ENCODE assay signal across 26 cellular contexts in the genomic region with DNA sequence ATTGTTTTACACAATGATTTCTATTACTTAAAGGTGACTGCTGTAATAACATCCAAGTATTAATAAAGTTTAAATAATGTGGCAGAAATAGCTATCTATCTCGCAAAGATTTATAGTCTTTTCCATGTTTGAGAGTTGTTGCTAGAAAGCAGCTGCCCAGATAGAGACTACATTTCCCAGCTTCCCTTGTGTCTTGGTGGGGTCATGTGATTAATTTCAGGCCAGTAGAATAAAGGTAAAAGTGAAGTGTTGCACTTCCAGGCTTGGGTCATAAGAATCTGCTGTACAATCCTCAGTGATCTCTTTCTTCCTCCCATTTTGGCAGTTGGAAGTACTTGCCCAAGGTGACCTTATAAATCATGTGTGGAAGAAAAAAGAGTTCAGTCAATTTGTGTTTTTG.
"Had no signal": no experiment of that assay in that cellular context is flagged by ENCODE, and none has a peak within 500 bp of the region (broad histone marks: within the 10 kb centered on the region; RNA-seq: fewer than 3 reads in every experiment).

No MANE protein-coding gene starts in this region.

- H3K4me3 Mint-ChIP-seq: activated CD8-positive, alpha-beta memory T cell treated with anti-CD3 and anti-CD28 coated beads, Interleukin-2, amount 10 ng/mL, durations not matched to agents 7 days and 5 days; activated naive CD4-positive, alpha-beta T cell treated with anti-CD3 and anti-CD28 coated beads, Interleukin-2, amount 50 U/mL, for 24 hours; activated T-cell treated with anti-CD3 and anti-CD28 coated beads, Interleukin-2, amount 50 U/mL, for 24 hours; activated T-helper 1 cell treated with anti-CD3 and anti-CD28 coated beads, Interleukin-12 subunit alpha, Interleukin-12 subunit beta, Interleukin-2, Interleukin-4 antibody, amounts not matched to agents 30 ng/mL and 10 ng/mL and 1 ng/mL, durations not matched to agents 14 hours and 24 hours and 36 hours; T-cell had no signal

- ATAC-seq: activated CD8-positive, alpha-beta memory T cell treated with anti-CD3 and anti-CD28 coated beads, Interleukin-2, amount 10 ng/mL, durations not matched to agents 7 days and 5 days; PC-3; T-cell had no signal

- H3K36me3 Mint-ChIP-seq: activated CD8-positive, alpha-beta memory T cell treated with anti-CD3 and anti-CD28 coated beads, Interleukin-2, amount 10 ng/mL, durations not matched to agents 7 days and 5 days; activated naive CD4-positive, alpha-beta T cell treated with anti-CD3 and anti-CD28 coated beads, Interleukin-2, amount 50 U/mL, for 24 hours; T-cell had no signal

- DNase-seq: activated CD4-positive, alpha-beta T cell treated with anti-CD3 and anti-CD28 coated beads for 48 hours; activated CD4-positive, alpha-beta T cell treated with anti-CD3 and anti-CD28 coated beads, Interleukin-2, amount 50 U/mL, for 4 hours; activated CD4-positive, CD25-positive, alpha-beta regulatory T cell treated with anti-CD3 and anti-CD28 coated beads, Interleukin-2, amount 50 U/mL, for 72 hours; activated CD8-positive, alpha-beta memory T cell treated with anti-CD3 and anti-CD28 coated beads, Interleukin-2, amount 10 ng/mL, durations not matched to agents 7 days and 5 days; activated effector memory CD4-positive, alpha-beta T cell treated with Interleukin-2 at 50 U/mL for 16 hours; activated naive CD4-positive, alpha-beta T cell; activated T-cell treated with anti-CD3 and anti-CD28 coated beads, Interleukin-2, amount 50 U/mL, for 24 hours; aorta; central memory CD4-positive, alpha-beta T cell; Kasumi-1; NCI-H1092; NCI-H1417; NCI-H2029; NCI-H2107; NCI-H2171 treated with DMSO at 0.1 percent for 48 hours; NCI-H226; NCI-H526 treated with DMSO at 0.1 percent for 48 hours; PC-3; SHP77; T-cell; T-helper 2 cell had no signal

- H3K27ac ChIP-seq: coronary artery had no signal

- FAIRE-seq: bronchial epithelial cell, RCC 7860 had no signal

- H3K27ac Mint-ChIP-seq: activated CD8-positive, alpha-beta memory T cell treated with anti-CD3 and anti-CD28 coated beads, Interleukin-2, amount 10 ng/mL, durations not matched to agents 7 days and 5 days; activated naive CD4-positive, alpha-beta T cell treated with anti-CD3 and anti-CD28 coated beads, Interleukin-2, amount 50 U/mL, for 24 hours; activated T-cell treated with anti-CD3 and anti-CD28 coated beads, Interleukin-2, amount 50 U/mL, for 24 hours; activated T-helper 1 cell treated with anti-CD3 and anti-CD28 coated beads, Interleukin-12 subunit alpha, Interleukin-12 subunit beta, Interleukin-2, Interleukin-4 antibody, amounts not matched to agents 30 ng/mL and 10 ng/mL and 1 ng/mL, durations not matched to agents 14 hours and 24 hours and 36 hours; T-cell had no signal

- H3K4me1 Mint-ChIP-seq: activated CD8-positive, alpha-beta memory T cell treated with anti-CD3 and anti-CD28 coated beads, Interleukin-2, amount 10 ng/mL, durations not matched to agents 7 days and 5 days; activated naive CD4-positive, alpha-beta T cell treated with anti-CD3 and anti-CD28 coated beads, Interleukin-2, amount 50 U/mL, for 24 hours; T-cell had no signal

- H3K27me3 Mint-ChIP-seq: activated CD8-positive, alpha-beta memory T cell treated with anti-CD3 and anti-CD28 coated beads, Interleukin-2, amount 10 ng/mL, durations not matched to agents 7 days and 5 days; activated naive CD4-positive, alpha-beta T cell treated with anti-CD3 and anti-CD28 coated beads, Interleukin-2, amount 50 U/mL, for 24 hours; activated T-cell treated with anti-CD3 and anti-CD28 coated beads, Interleukin-2, amount 50 U/mL, for 24 hours; T-cell had no signal

- H3K4me3 ChIP-seq: coronary artery had no signal
